ENCODE assay signal across 1 cellular context in genomic region chr4:4640692-4641091, GRCh38.
A peak's percentile ranks its signal among the peaks of the same experiment; 100 is the strongest.
TF ChIP-seq lines count a peak whose summit lies in the region.

No MANE protein-coding gene starts in this region.

TF ChIP-seq in HepG2, 621 proteins besides CTCF, POLR2A, EP300 and RAD21 (continued from another document and continues in another):
- TF ChIP-seq TFE3 (CRISPR knock-in tag; IDR thresholded peaks at IDR 0.05) = peak; percentile 36; the same call in 1 of the 2 replicates
- no peak for TF ChIP-seq GTF3A (CRISPR knock-in tag; conservative IDR thresholded peaks at IDR 0.05)
- peak; percentile 47; the same call in 1 of the 2 replicates for TF ChIP-seq BRD4 (CRISPR knock-in tag; IDR thresholded peaks at IDR 0.05)
- TF ChIP-seq MYNN (CRISPR knock-in tag; IDR thresholded peaks at IDR 0.05; ENCODE audit: low read depth) = no peak
- no peak for TF ChIP-seq SPEN (CRISPR knock-in tag; IDR thresholded peaks at IDR 0.05; ENCODE audit: low read depth)
- TF ChIP-seq SNAI1 (CRISPR knock-in tag; IDR thresholded peaks at IDR 0.05; ENCODE audit: borderline replicate concordance) = no peak
- TF ChIP-seq DPF2 (CRISPR knock-in tag; IDR thresholded peaks at IDR 0.05; ENCODE audit: borderline replicate concordance, low read depth) = peak; percentile 52; the same call in 1 of the 2 replicates
- no peak for TF ChIP-seq KLF15 (CRISPR knock-in tag; IDR thresholded peaks at IDR 0.05; ENCODE audit: borderline replicate concordance)
- TF ChIP-seq KMT2A (CRISPR knock-in tag; IDR thresholded peaks at IDR 0.05) = 0 out of 2 replicates have a peak, but pooled peaks have one; percentile 39
- TF ChIP-seq ZNF768 (CRISPR knock-in tag; IDR thresholded peaks at IDR 0.05) = 0 out of 2 replicates have a peak, but pooled peaks have one; percentile 27
- TF ChIP-seq SRSF4 (IDR thresholded peaks at IDR 0.05; ENCODE audit: low read depth, low read length, poor library complexity, severe bottlenecking) = no peak
- no peak for TF ChIP-seq CSRNP1 (CRISPR knock-in tag; IDR thresholded peaks at IDR 0.05)
- peak; percentile 58; the same call in 1 of the 2 replicates for TF ChIP-seq ZFP91 (CRISPR knock-in tag; IDR thresholded peaks at IDR 0.05; ENCODE audit: borderline replicate concordance)
- peak; percentile 58; the same call in 1 of the 2 replicates for TF ChIP-seq ZKSCAN8 (CRISPR knock-in tag; IDR thresholded peaks at IDR 0.05; ENCODE audit: borderline replicate concordance)
- TF ChIP-seq ATRX (CRISPR knock-in tag; IDR thresholded peaks at IDR 0.05; ENCODE audit: borderline replicate concordance) = no peak
- no peak for TF ChIP-seq ZSCAN21 (CRISPR knock-in tag; IDR thresholded peaks at IDR 0.05; ENCODE audit: borderline replicate concordance)
- no peak; the same call in 1 of the 2 replicates for TF ChIP-seq PHF8 (CRISPR knock-in tag; IDR thresholded peaks at IDR 0.05)
- peak; percentile 65; the same call in 1 of the 2 replicates for TF ChIP-seq HOXA3 (CRISPR knock-in tag; IDR thresholded peaks at IDR 0.05)
- 0 out of 2 replicates have a peak, but pooled peaks have one; percentile 23 for TF ChIP-seq FOSL2 (CRISPR knock-in tag; IDR thresholded peaks at IDR 0.05)
- no peak for TF ChIP-seq NR2C2 (CRISPR knock-in tag; IDR thresholded peaks at IDR 0.05; ENCODE audit: borderline replicate concordance)
- TF ChIP-seq STAG1 (CRISPR knock-in tag; IDR thresholded peaks at IDR 0.05) = peak; percentile 54
- no peak for TF ChIP-seq ZFAT (CRISPR knock-in tag; conservative IDR thresholded peaks at IDR 0.05)
- no peak for TF ChIP-seq ZNF746 (CRISPR knock-in tag; IDR thresholded peaks at IDR 0.05)
- TF ChIP-seq ZNF616 (CRISPR knock-in tag; IDR thresholded peaks at IDR 0.05; ENCODE audit: low read depth) = no peak
- TF ChIP-seq ADNP (CRISPR knock-in tag; IDR thresholded peaks at IDR 0.05) = no peak
- TF ChIP-seq RFXANK (CRISPR knock-in tag; IDR thresholded peaks at IDR 0.05) = no peak
- peak; percentile 25; the same call in 1 of the 2 replicates for TF ChIP-seq DRAP1 (CRISPR knock-in tag; IDR thresholded peaks at IDR 0.05)
- TF ChIP-seq CHD2 (IDR thresholded peaks at IDR 0.05; ENCODE audit: low read depth, low read length) = no peak; the same call in 1 of the 2 replicates
- TF ChIP-seq GATAD2A (CRISPR knock-in tag; IDR thresholded peaks at IDR 0.05) = peak; percentile 68; the same call in 1 of the 2 replicates
- no peak for TF ChIP-seq ZFP82 (CRISPR knock-in tag; IDR thresholded peaks at IDR 0.05; ENCODE audit: borderline replicate concordance)
- peak; percentile 58 for TF ChIP-seq MLX (CRISPR knock-in tag; IDR thresholded peaks at IDR 0.05)
- peak; percentile 75; the same call in 1 of the 2 replicates for TF ChIP-seq HDAC2 (CRISPR knock-in tag; IDR thresholded peaks at IDR 0.05)
- TF ChIP-seq ZNF331 (CRISPR knock-in tag; IDR thresholded peaks at IDR 0.05) = peak; percentile 38; the same call in 1 of the 2 replicates
- no peak for TF ChIP-seq PAWR (CRISPR knock-in tag; IDR thresholded peaks at IDR 0.05; ENCODE audit: borderline replicate concordance)
- peak; percentile 58; the same call in 1 of the 2 replicates for TF ChIP-seq ZNF788 (CRISPR knock-in tag; IDR thresholded peaks at IDR 0.05; ENCODE audit: borderline replicate concordance)
- TF ChIP-seq ZNF383 (CRISPR knock-in tag; IDR thresholded peaks at IDR 0.05; ENCODE audit: borderline replicate concordance) = no peak
- no peak for TF ChIP-seq SOX13 (IDR thresholded peaks at IDR 0.05)
- TF ChIP-seq SOX13 (CRISPR knock-in tag; conservative IDR thresholded peaks at IDR 0.05 in 1 of 2, IDR thresholded peaks at IDR 0.05 in 1 of 2) = peak in 1 of 2 experiments; percentile 69; a peak in 2 of 4 replicates
- TF ChIP-seq ESRRA (CRISPR knock-in tag; IDR thresholded peaks at IDR 0.05; ENCODE audit: low read depth) = peak; percentile 60; the same call in 1 of the 2 replicates
- peak; percentile 56; the same call in 1 of the 2 replicates for TF ChIP-seq CREM (IDR thresholded peaks at IDR 0.05)
- TF ChIP-seq CREM (CRISPR knock-in tag; IDR thresholded peaks at IDR 0.05) = no peak
- TF ChIP-seq ZNF510 (CRISPR knock-in tag; IDR thresholded peaks at IDR 0.05; ENCODE audit: low read depth) = 0 out of 2 replicates have a peak, but pooled peaks have one; percentile 49
- peak; percentile 46; the same call in 1 of the 2 replicates for TF ChIP-seq SP5 (CRISPR knock-in tag; IDR thresholded peaks at IDR 0.05; ENCODE audit: borderline replicate concordance, low read depth)
- no peak for TF ChIP-seq LCORL (IDR thresholded peaks at IDR 0.05)
- peak; percentile 70 for TF ChIP-seq LCORL (CRISPR knock-in tag; IDR thresholded peaks at IDR 0.05)
- no peak for TF ChIP-seq ZNF567 (CRISPR knock-in tag; IDR thresholded peaks at IDR 0.05; ENCODE audit: borderline replicate concordance)
- peak; percentile 64 for TF ChIP-seq FOXP4 (CRISPR knock-in tag; IDR thresholded peaks at IDR 0.05)
- TF ChIP-seq MAFF (IDR thresholded peaks at IDR 0.05; ENCODE audit: low read depth, low read length) = no peak
- TF ChIP-seq MNT (IDR thresholded peaks at IDR 0.05) = no peak
- TF ChIP-seq TEAD2 (CRISPR knock-in tag; IDR thresholded peaks at IDR 0.05) = no peak
- no peak for TF ChIP-seq ZNF577 (CRISPR knock-in tag; IDR thresholded peaks at IDR 0.05; ENCODE audit: borderline replicate concordance, low read depth)
- TF ChIP-seq RXRA (CRISPR knock-in tag; IDR thresholded peaks at IDR 0.05) = peak; percentile 96
- TF ChIP-seq CBFB (CRISPR knock-in tag; IDR thresholded peaks at IDR 0.05) = peak; percentile 66; the same call in 1 of the 2 replicates
- peak; percentile 68; the same call in 1 of the 2 replicates for TF ChIP-seq KDM3A (CRISPR knock-in tag; IDR thresholded peaks at IDR 0.05; ENCODE audit: low read depth)
- no peak for TF ChIP-seq MAFK (conservative IDR thresholded peaks at IDR 0.05 in 1 of 2, IDR thresholded peaks at IDR 0.05 in 1 of 2; ENCODE audit: low read length in 2 of 2)
- no peak for TF ChIP-seq NFE2 (CRISPR knock-in tag; IDR thresholded peaks at IDR 0.05)
- no peak for TF ChIP-seq E2F1 (CRISPR knock-in tag; IDR thresholded peaks at IDR 0.05)
- no peak; the same call in 1 of the 2 replicates for TF ChIP-seq ZNF335 (CRISPR knock-in tag; IDR thresholded peaks at IDR 0.05)
- TF ChIP-seq ZNF558 (CRISPR knock-in tag; IDR thresholded peaks at IDR 0.05; ENCODE audit: borderline replicate concordance) = 0 out of 2 replicates have a peak, but pooled peaks have one; percentile 40
- no peak for TF ChIP-seq E2F2 (CRISPR knock-in tag; IDR thresholded peaks at IDR 0.05; ENCODE audit: borderline replicate concordance)
- TF ChIP-seq YEATS2 (CRISPR knock-in tag; IDR thresholded peaks at IDR 0.05; ENCODE audit: borderline replicate concordance) = no peak
- no peak for TF ChIP-seq ZNF639 (CRISPR knock-in tag; conservative IDR thresholded peaks at IDR 0.05)
- TF ChIP-seq GABPB1 (CRISPR knock-in tag; IDR thresholded peaks at IDR 0.05) = peak; percentile 52
